Comparison of ENCODE assay signal across 17 cellular contexts in the genomic region with DNA sequence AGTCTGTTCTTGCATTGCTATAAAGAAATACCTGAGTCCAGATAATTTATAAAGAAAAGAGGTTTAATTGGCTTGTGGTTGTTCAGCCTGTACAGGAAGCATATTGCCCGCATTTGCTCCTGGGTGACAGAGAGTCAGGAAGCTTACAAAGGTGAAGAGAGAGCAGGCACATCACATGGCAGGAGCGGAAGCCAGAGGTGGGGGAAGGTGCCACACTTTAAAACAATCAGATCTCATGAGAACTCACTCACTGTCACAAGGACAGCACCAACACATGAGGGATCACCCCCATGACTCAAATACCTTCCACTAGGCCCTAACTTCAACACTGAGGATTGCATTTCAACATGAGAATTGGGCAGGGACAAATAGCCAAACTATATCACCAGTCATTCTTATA.
DNase-seq lines count a peak whose midpoint lies in the region; ATAC-seq, FAIRE-seq and TF ChIP-seq lines count a peak whose summit lies in the region.
"Had no signal": no experiment of that assay in that cellular context is flagged by ENCODE, and none has a peak within 500 bp of the region (broad histone marks: within the 10 kb centered on the region; RNA-seq: fewer than 3 reads in every experiment).

No MANE protein-coding gene starts in this region.

- no peaks in the 10 kb centered on the region for H3K9me3 ChIP-seq in HepG2 (ENCODE audit: low read length)
- H3K9me3 ChIP-seq: breast epithelium, heart left ventricle, right atrium auricular region, tibial nerve had no signal

- peak overlapping the region; percentile 6 for H3K4me3 Mint-ChIP-seq in activated CD8-positive, alpha-beta T cell treated with anti-CD3 and anti-CD28 coated beads for 36 hours
- peak overlapping the region; percentile 52 for H3K4me3 Mint-ChIP-seq in activated naive CD8-positive, alpha-beta T cell
- H3K4me3 Mint-ChIP-seq: naive B cell had no signal

- no peak for FAIRE-seq in HepG2 (lab: Jason Lieb, UNC)
- no peak for FAIRE-seq in RCC 7860 (lab: Jason Lieb, UNC)
- FAIRE-seq: GM18507 had no signal

- peaks cover 10% of the 10 kb centered on the region for H3K9me3 Mint-ChIP-seq in activated CD8-positive, alpha-beta T cell treated with anti-CD3 and anti-CD28 coated beads for 36 hours
- no peaks in the 10 kb centered on the region for H3K9me3 Mint-ChIP-seq in activated naive CD8-positive, alpha-beta T cell (ENCODE audit: low read depth)
- H3K9me3 Mint-ChIP-seq: naive B cell had no signal

- intact Hi-C loops in activated CD8-positive, alpha-beta T cell treated with anti-CD3 and anti-CD28 coated beads for 36 hours (cut with micrococcal nuclease) = no loop called here
- intact Hi-C loops in HepG2 (cut with micrococcal nuclease; ENCODE audit: unreplicated experiment) = no loop called here

- H3K36me3 ChIP-seq in HepG2 (replicated peaks in 1 of 2; ENCODE audit: control insufficient read depth in 1 of 2, insufficient read depth in 2 of 2, low read length in 2 of 2) = no peaks in the 10 kb centered on the region
- H3K36me3 ChIP-seq: breast epithelium, heart left ventricle, right atrium auricular region, tibial nerve had no signal

- TF ChIP-seq EP300 in HepG2 (IDR thresholded peaks at IDR 0.05; ENCODE audit: low read depth in 2 of 2, low read length in 2 of 2) (no peak), HepG2 (CRISPR knock-in tag; IDR thresholded peaks at IDR 0.05; ENCODE audit: borderline replicate concordance) (no peak)

- peaks cover 34% of the 10 kb centered on the region for H3K36me3 Mint-ChIP-seq in activated CD8-positive, alpha-beta T cell treated with anti-CD3 and anti-CD28 coated beads for 36 hours (ENCODE audit: low read depth)
- peaks cover 5% of the 10 kb centered on the region for H3K36me3 Mint-ChIP-seq in activated naive CD8-positive, alpha-beta T cell
- H3K36me3 Mint-ChIP-seq: naive B cell had no signal

- 69% methylated on average over 2 of the region's 2 CpGs for WGBS in HepG2 (ENCODE audit: low lambda C conversion rate)

- no peak overlapping the region for H3K9ac ChIP-seq in HepG2 (ENCODE audit: insufficient read depth, low read depth, low read length)

- H3K79me2 ChIP-seq in HepG2 (ENCODE audit: insufficient read depth, low read length) = no peaks in the 10 kb centered on the region

- no peak for TF ChIP-seq CTCF in activated CD8-positive, alpha-beta T cell treated with anti-CD3 and anti-CD28 coated beads for 36 hours (IDR thresholded peaks at IDR 0.05)
- TF ChIP-seq CTCF in HepG2 (CRISPR knock-in tag; IDR thresholded peaks at IDR 0.05) = no peak

- DNase-seq in SK-MEL-5 (ENCODE audit: low read depth, low spot score) (peak; percentile 5), HepG2 (ENCODE audit: low spot score) (no peak), COR-L47 (lab: John Stamatoyannopoulos, UW) (no peak), RCC 7860 (ENCODE audit: low spot score) (no peak)
- peak; percentile 78 for DNase-seq in activated CD8-positive, alpha-beta T cell treated with anti-CD3 and anti-CD28 coated beads for 36 hours
- DNase-seq in stimulated activated CD8-positive, alpha-beta memory T cell treated with anti-CD3 and anti-CD28 coated beads, Interleukin-4, amount 100 ng/mL, for 48 hours = peak; percentile 53
- DNase-seq: HCEC 1CT, heart left ventricle, left colon, MV-4-11, naive B cell had no signal

- no peak overlapping the region for H3K27ac ChIP-seq in HepG2 (ENCODE audit: extremely low read length, insufficient read depth, low read length)
- H3K27ac ChIP-seq: breast epithelium, heart left ventricle, right atrium auricular region, tibial nerve had no signal

- peaks cover 64% of the 10 kb centered on the region for H3K4me1 Mint-ChIP-seq in activated CD8-positive, alpha-beta T cell treated with anti-CD3 and anti-CD28 coated beads for 36 hours (ENCODE audit: low read depth)
- peaks cover 82% of the 10 kb centered on the region for H3K4me1 Mint-ChIP-seq in activated naive CD8-positive, alpha-beta T cell (ENCODE audit: low read depth)
- H3K4me1 Mint-ChIP-seq: naive B cell had no signal

- in situ Hi-C loops in SK-MEL-5 (cut with HindIII; ENCODE audit: low pct_unique_long_range_greater_than_20kb, low sequenced_read_pairs) (no loop called here), HepG2 (cut with HindIII; ENCODE audit: extremely low pct_ligation_motif_present, low pct_unique_long_range_greater_than_20kb) (no loop called here)

- H3K27ac Mint-ChIP-seq in activated CD8-positive, alpha-beta T cell treated with anti-CD3 and anti-CD28 coated beads for 36 hours = peak overlapping the region; percentile 95
- H3K27ac Mint-ChIP-seq in activated naive CD8-positive, alpha-beta T cell = peak overlapping the region; percentile 92

- H2AFZ ChIP-seq in HepG2 (ENCODE audit: low read length) = no peak overlapping the region

- H3K4me2 ChIP-seq in HepG2 (ENCODE audit: low read depth, low read length) = no peak overlapping the region

- CTCF ChIA-PET in activated CD8-positive, alpha-beta T cell treated with anti-CD3 and anti-CD28 coated beads for 36 hours (lab: Charles Lee) = interaction anchor here (1.0 to 2.5 kb wide), 4 partner anchors 16 to 210 kb away, joined by 3 to 14 read pairs (median 6); no protein-coding TSS in a partner anchor
- CTCF ChIA-PET in HepG2 (lab: Yijun Ruan, JAX; ENCODE audit: low intra/inter-chr PET ratio, low total read pairs) = no interaction called here

- BruUV-seq in HepG2 (replicated peaks; lab: Mats Ljungman, UMichigan) = no TSS peak

- TF ChIP-seq RAD21 in HepG2 (CRISPR knock-in tag; IDR thresholded peaks at IDR 0.05) = no peak

- H3K27me3 ChIP-seq in HepG2 (ENCODE audit: control insufficient read depth in 1 of 2, insufficient read depth in 2 of 2, low read length in 2 of 2) = no peaks in the 10 kb centered on the region; a peak in 1 of 5 replicates
- H3K27me3 ChIP-seq: breast epithelium, heart left ventricle, right atrium auricular region, tibial nerve had no signal

- H3K4me1 ChIP-seq in HepG2 (ENCODE audit: insufficient read depth, low read length) = peaks cover 8% of the 10 kb centered on the region
- H3K4me1 ChIP-seq: breast epithelium, heart left ventricle, right atrium auricular region, tibial nerve had no signal

- peak; percentile 74 for ATAC-seq in activated CD8-positive, alpha-beta T cell treated with anti-CD3 and anti-CD28 coated beads for 36 hours
- no peak for ATAC-seq in HepG2
- no peak for ATAC-seq in HG02798 (IDR thresholded peaks at IDR 0.05; ENCODE audit: poor library complexity, unreplicated experiment)
- ATAC-seq: heart left ventricle, left colon had no signal

- no peaks in the 10 kb centered on the region for H4K20me1 ChIP-seq in HepG2 (ENCODE audit: insufficient read depth, low read length)

- POLR2A ChIA-PET in activated CD8-positive, alpha-beta T cell treated with anti-CD3 and anti-CD28 coated beads for 36 hours (lab: Charles Lee) = interaction anchor here (1.3 kb wide), 1 partner anchor 13 kb away, joined by 3 read pairs; no protein-coding TSS in a partner anchor
- POLR2A ChIA-PET in HepG2 (lab: Yijun Ruan, JAX) = no interaction called here

- no peak for TF ChIP-seq POLR2A in HepG2 (IDR thresholded peaks at IDR 0.05; ENCODE audit: insufficient read depth in 1 of 2, low read depth in 2 of 2, low read length in 2 of 2)

- no peaks in the 10 kb centered on the region for H3K27me3 Mint-ChIP-seq in activated CD8-positive, alpha-beta T cell treated with anti-CD3 and anti-CD28 coated beads for 36 hours
- H3K27me3 Mint-ChIP-seq in activated naive CD8-positive, alpha-beta T cell = no peaks in the 10 kb centered on the region
- H3K27me3 Mint-ChIP-seq: naive B cell had no signal

- H3K4me3 ChIP-seq in HepG2 (replicated peaks in 1 of 3; ENCODE audit: insufficient read depth in 1 of 3, low read depth in 2 of 3, low read length in 3 of 3) = no peak overlapping the region
- H3K4me3 ChIP-seq: breast epithelium, heart left ventricle, right atrium auricular region, tibial nerve had no signal

TF ChIP-seq in HepG2, 621 proteins besides CTCF, POLR2A, EP300 and RAD21 (continues in another document):
- TF ChIP-seq, protein P1, sequence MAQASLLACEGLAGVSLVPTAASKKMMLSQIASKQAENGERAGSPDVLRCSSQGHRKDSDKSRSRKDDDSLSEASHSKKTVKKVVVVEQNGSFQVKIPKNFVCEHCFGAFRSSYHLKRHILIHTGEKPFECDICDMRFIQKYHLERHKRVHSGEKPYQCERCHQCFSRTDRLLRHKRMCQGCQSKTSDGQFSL (CRISPR knock-in tag; IDR thresholded peaks at IDR 0.05) = no peak
- no peak for TF ChIP-seq SOX5 (CRISPR knock-in tag; IDR thresholded peaks at IDR 0.05; ENCODE audit: borderline replicate concordance)
- TF ChIP-seq MYNN (CRISPR knock-in tag; IDR thresholded peaks at IDR 0.05; ENCODE audit: low read depth) = no peak
- TF ChIP-seq HNRNPL (IDR thresholded peaks at IDR 0.05; ENCODE audit: low read depth, low read length) = no peak
- TF ChIP-seq, protein P2, sequence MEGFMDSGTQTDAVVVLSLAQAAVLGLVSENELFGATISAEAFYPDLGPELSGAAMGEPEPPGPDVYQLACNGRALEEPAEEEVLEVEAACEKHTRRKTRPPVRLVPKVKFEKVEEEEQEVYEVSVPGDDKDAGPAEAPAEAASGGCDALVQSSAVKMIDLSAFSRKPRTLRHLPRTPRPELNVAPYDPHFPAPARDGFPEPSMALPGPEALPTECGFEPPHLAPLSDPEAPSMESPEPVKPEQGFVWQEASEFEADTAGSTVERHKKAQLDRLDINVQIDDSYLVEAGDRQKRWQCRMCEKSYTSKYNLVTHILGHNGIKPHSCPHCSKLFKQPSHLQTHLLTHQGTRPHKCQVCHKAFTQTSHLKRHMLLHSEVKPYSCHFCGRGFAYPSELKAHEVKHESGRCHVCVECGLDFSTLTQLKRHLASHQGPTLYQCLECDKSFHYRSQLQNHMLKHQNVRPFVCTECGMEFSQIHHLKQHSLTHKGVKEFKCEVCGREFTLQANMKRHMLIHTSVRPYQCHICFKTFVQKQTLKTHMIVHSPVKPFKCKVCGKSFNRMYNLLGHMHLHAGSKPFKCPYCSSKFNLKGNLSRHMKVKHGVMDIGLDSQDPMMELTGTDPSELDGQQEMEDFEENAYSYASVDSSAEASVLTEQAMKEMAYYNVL (CRISPR knock-in tag; IDR thresholded peaks at IDR 0.05; ENCODE audit: borderline replicate concordance) = no peak
- no peak for TF ChIP-seq ZNF7 (CRISPR knock-in tag; IDR thresholded peaks at IDR 0.05)
- no peak for TF ChIP-seq ARID2 (CRISPR knock-in tag; IDR thresholded peaks at IDR 0.05; ENCODE audit: borderline replicate concordance)
- no peak for TF ChIP-seq TP53 (CRISPR knock-in tag; conservative IDR thresholded peaks at IDR 0.05)
- TF ChIP-seq, protein P3, sequence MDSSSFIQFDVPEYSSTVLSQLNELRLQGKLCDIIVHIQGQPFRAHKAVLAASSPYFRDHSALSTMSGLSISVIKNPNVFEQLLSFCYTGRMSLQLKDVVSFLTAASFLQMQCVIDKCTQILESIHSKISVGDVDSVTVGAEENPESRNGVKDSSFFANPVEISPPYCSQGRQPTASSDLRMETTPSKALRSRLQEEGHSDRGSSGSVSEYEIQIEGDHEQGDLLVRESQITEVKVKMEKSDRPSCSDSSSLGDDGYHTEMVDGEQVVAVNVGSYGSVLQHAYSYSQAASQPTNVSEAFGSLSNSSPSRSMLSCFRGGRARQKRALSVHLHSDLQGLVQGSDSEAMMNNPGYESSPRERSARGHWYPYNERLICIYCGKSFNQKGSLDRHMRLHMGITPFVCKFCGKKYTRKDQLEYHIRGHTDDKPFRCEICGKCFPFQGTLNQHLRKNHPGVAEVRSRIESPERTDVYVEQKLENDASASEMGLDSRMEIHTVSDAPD (CRISPR knock-in tag; IDR thresholded peaks at IDR 0.05) = no peak

Comparison
In these comparisons a context has a peak if more than half of its experiments do, and no peak if none do; other contexts are left out.
1. DNase-seq: peak in SK-MEL-5 (single experiment), activated CD8-positive, alpha-beta T cell treated with anti-CD3 and anti-CD28 coated beads for 36 hours (single experiment) and stimulated activated CD8-positive, alpha-beta memory T cell treated with anti-CD3 and anti-CD28 coated beads, Interleukin-4, amount 100 ng/mL, for 48 hours (single experiment); none in HepG2 (single experiment), COR-L47 (single experiment) and RCC 7860 (single experiment).